1 cellular context compared by ENCODE assay signal in the genomic region with DNA sequence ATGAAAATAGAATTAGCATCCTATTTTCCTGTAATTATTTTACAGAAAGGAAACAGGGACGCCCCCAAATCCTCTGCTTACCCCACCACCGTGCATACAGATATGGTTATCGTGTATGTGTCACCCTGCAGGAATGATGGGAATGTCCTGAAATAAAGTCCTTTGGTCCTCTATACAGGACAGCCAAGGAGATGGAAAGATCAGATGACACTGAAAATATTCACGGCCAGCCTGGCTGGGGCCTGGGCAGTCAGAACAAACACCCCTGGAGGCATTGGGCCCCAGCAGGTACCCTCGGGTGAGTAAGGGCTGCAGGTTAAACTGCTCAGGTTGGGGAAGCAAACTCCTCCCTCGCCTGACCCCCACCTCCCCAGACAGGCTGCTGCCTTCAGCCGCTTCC.
TF ChIP-seq lines count a peak whose summit lies in the region.

No MANE protein-coding gene starts in this region.

TF ChIP-seq in WTC11, 78 proteins besides CTCF, POLR2A, EP300 and RAD21 (continued from another document):
- TF ChIP-seq, protein P1, sequence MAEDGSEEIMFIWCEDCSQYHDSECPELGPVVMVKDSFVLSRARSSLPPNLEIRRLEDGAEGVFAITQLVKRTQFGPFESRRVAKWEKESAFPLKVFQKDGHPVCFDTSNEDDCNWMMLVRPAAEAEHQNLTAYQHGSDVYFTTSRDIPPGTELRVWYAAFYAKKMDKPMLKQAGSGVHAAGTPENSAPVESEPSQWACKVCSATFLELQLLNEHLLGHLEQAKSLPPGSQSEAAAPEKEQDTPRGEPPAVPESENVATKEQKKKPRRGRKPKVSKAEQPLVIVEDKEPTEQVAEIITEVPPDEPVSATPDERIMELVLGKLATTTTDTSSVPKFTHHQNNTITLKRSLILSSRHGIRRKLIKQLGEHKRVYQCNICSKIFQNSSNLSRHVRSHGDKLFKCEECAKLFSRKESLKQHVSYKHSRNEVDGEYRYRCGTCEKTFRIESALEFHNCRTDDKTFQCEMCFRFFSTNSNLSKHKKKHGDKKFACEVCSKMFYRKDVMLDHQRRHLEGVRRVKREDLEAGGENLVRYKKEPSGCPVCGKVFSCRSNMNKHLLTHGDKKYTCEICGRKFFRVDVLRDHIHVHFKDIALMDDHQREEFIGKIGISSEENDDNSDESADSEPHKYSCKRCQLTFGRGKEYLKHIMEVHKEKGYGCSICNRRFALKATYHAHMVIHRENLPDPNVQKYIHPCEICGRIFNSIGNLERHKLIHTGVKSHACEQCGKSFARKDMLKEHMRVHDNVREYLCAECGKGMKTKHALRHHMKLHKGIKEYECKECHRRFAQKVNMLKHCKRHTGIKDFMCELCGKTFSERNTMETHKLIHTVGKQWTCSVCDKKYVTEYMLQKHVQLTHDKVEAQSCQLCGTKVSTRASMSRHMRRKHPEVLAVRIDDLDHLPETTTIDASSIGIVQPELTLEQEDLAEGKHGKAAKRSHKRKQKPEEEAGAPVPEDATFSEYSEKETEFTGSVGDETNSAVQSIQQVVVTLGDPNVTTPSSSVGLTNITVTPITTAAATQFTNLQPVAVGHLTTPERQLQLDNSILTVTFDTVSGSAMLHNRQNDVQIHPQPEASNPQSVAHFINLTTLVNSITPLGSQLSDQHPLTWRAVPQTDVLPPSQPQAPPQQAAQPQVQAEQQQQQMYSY (CRISPR knock-in tag; IDR thresholded peaks at IDR 0.05): no peak
- no peak for TF ChIP-seq IRF2 (CRISPR knock-in tag; IDR thresholded peaks at IDR 0.05; ENCODE audit: borderline replicate concordance, low read depth)
- TF ChIP-seq, protein P2, sequence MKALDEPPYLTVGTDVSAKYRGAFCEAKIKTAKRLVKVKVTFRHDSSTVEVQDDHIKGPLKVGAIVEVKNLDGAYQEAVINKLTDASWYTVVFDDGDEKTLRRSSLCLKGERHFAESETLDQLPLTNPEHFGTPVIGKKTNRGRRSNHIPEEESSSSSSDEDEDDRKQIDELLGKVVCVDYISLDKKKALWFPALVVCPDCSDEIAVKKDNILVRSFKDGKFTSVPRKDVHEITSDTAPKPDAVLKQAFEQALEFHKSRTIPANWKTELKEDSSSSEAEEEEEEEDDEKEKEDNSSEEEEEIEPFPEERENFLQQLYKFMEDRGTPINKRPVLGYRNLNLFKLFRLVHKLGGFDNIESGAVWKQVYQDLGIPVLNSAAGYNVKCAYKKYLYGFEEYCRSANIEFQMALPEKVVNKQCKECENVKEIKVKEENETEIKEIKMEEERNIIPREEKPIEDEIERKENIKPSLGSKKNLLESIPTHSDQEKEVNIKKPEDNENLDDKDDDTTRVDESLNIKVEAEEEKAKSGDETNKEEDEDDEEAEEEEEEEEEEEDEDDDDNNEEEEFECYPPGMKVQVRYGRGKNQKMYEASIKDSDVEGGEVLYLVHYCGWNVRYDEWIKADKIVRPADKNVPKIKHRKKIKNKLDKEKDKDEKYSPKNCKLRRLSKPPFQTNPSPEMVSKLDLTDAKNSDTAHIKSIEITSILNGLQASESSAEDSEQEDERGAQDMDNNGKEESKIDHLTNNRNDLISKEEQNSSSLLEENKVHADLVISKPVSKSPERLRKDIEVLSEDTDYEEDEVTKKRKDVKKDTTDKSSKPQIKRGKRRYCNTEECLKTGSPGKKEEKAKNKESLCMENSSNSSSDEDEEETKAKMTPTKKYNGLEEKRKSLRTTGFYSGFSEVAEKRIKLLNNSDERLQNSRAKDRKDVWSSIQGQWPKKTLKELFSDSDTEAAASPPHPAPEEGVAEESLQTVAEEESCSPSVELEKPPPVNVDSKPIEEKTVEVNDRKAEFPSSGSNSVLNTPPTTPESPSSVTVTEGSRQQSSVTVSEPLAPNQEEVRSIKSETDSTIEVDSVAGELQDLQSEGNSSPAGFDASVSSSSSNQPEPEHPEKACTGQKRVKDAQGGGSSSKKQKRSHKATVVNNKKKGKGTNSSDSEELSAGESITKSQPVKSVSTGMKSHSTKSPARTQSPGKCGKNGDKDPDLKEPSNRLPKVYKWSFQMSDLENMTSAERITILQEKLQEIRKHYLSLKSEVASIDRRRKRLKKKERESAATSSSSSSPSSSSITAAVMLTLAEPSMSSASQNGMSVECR (CRISPR knock-in tag; IDR thresholded peaks at IDR 0.05; ENCODE audit: borderline replicate concordance): no peak
